ENCODE assay signal across 1 cellular context in the genomic region with DNA sequence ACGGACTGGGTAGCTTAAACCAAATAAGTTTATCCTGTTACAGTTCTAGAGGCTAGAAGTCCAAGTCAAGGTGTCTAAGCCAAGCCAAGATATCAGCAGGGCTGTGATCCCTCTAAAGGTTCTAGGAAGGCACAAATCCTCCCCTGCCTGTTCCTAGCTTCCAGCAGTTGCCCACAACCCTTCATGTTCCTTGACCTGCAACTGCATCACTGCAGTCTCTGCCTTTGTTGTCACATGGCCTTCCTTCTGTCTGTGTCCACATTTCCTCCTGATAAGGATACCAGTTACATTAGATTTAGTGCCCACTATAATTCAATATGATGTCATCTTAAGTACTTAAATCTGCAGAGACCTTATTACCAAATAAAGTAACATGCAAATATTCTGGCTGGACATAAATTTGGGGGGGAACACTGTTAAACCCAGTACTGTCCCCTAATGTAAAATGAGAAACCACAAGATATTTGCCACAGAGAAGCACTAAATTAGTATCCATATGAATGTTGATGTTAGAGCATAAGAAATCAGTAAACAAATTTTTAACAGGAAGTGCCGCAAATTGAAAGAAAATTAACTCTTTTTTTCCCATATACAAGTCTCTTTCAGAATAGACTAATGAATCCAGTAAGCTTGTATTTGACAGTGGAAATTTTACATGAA.
TF ChIP-seq lines count a peak whose summit lies in the region.

No MANE protein-coding gene starts in this region.

TF ChIP-seq in HepG2, 621 proteins besides CTCF, POLR2A, EP300 and RAD21:
- TF ChIP-seq ATF7 (IDR thresholded peaks at IDR 0.05), result peak; percentile 87
- no peak for TF ChIP-seq ATF7 (CRISPR knock-in tag; IDR thresholded peaks at IDR 0.05)
- peak; percentile 29; the same call in 1 of the 2 replicates for TF ChIP-seq MTF2 (CRISPR knock-in tag; IDR thresholded peaks at IDR 0.05; ENCODE audit: borderline replicate concordance)
- TF ChIP-seq MYPOP (CRISPR knock-in tag; IDR thresholded peaks at IDR 0.05), result no peak
- 0 out of 2 replicates have a peak, but pooled peaks have one; percentile 17 for TF ChIP-seq ZFP1 (CRISPR knock-in tag; IDR thresholded peaks at IDR 0.05)
- TF ChIP-seq RNF2 (conservative IDR thresholded peaks at IDR 0.05; ENCODE audit: low read depth), result no peak
- no peak for TF ChIP-seq KDM5A (IDR thresholded peaks at IDR 0.05; ENCODE audit: borderline replicate concordance, low read length)
- peak; percentile 81 for TF ChIP-seq RBM22 (optimal IDR thresholded peaks at IDR 0.05; ENCODE audit: low read length)
- TF ChIP-seq ZNF816 (CRISPR knock-in tag; IDR thresholded peaks at IDR 0.05; ENCODE audit: borderline replicate concordance), result no peak
- TF ChIP-seq POLR2AphosphoS5 (IDR thresholded peaks at IDR 0.05; ENCODE audit: low read depth, low read length), result peak; percentile 22; the same call in 1 of the 2 replicates
- no peak for TF ChIP-seq ZFP82 (CRISPR knock-in tag; IDR thresholded peaks at IDR 0.05; ENCODE audit: borderline replicate concordance)
- no peak for TF ChIP-seq ZNF414 (CRISPR knock-in tag; IDR thresholded peaks at IDR 0.05)
- no peak for TF ChIP-seq JUND (CRISPR knock-in tag; IDR thresholded peaks at IDR 0.05)
- no peak for TF ChIP-seq KAT2B (IDR thresholded peaks at IDR 0.05; ENCODE audit: borderline replicate concordance, low read depth, low read length)
- TF ChIP-seq, protein P1, sequence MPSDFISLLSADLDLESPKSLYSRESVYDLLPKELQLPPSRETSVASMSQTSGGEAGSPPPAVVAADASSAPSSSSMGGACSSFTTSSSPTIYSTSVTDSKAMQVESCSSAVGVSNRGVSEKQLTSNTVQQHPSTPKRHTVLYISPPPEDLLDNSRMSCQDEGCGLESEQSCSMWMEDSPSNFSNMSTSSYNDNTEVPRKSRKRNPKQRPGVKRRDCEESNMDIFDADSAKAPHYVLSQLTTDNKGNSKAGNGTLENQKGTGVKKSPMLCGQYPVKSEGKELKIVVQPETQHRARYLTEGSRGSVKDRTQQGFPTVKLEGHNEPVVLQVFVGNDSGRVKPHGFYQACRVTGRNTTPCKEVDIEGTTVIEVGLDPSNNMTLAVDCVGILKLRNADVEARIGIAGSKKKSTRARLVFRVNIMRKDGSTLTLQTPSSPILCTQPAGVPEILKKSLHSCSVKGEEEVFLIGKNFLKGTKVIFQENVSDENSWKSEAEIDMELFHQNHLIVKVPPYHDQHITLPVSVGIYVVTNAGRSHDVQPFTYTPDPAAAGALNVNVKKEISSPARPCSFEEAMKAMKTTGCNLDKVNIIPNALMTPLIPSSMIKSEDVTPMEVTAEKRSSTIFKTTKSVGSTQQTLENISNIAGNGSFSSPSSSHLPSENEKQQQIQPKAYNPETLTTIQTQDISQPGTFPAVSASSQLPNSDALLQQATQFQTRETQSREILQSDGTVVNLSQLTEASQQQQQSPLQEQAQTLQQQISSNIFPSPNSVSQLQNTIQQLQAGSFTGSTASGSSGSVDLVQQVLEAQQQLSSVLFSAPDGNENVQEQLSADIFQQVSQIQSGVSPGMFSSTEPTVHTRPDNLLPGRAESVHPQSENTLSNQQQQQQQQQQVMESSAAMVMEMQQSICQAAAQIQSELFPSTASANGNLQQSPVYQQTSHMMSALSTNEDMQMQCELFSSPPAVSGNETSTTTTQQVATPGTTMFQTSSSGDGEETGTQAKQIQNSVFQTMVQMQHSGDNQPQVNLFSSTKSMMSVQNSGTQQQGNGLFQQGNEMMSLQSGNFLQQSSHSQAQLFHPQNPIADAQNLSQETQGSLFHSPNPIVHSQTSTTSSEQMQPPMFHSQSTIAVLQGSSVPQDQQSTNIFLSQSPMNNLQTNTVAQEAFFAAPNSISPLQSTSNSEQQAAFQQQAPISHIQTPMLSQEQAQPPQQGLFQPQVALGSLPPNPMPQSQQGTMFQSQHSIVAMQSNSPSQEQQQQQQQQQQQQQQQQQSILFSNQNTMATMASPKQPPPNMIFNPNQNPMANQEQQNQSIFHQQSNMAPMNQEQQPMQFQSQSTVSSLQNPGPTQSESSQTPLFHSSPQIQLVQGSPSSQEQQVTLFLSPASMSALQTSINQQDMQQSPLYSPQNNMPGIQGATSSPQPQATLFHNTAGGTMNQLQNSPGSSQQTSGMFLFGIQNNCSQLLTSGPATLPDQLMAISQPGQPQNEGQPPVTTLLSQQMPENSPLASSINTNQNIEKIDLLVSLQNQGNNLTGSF (CRISPR knock-in tag; IDR thresholded peaks at IDR 0.05), result no peak
- TF ChIP-seq ZNF407 (CRISPR knock-in tag; IDR thresholded peaks at IDR 0.05; ENCODE audit: not compliant biosample characterization), result no peak
- TF ChIP-seq RBFOX2 (IDR thresholded peaks at IDR 0.05; ENCODE audit: low read depth, low read length), result peak; percentile 39; the same call in 1 of the 2 replicates
- no peak for TF ChIP-seq ZSCAN12 (CRISPR knock-in tag; IDR thresholded peaks at IDR 0.05)
